ENCODE assay signal across 1 cellular context in the genomic region with DNA sequence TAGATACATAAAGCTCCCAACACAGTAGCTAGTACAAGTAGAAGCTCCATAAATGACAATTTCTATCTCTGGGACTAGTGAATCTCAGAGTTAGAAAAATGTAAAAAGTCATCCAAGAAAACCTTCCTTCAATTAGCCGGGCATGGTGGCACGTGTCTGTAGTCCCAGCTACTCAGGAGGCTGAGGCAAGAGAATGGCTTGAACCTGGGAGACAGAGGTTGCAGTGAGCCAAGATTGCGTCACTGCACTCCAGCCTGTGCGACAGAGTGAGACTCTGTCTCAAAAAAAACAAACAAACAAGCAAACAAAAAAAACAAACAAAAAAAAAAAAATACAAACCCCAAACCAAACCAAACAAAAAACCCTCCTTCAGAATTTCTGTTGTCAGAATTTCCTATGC.
TF ChIP-seq lines count a peak whose summit lies in the region.

No MANE protein-coding gene starts in this region.

TF ChIP-seq in A549, 52 proteins besides CTCF, POLR2A, EP300 and RAD21:
- peak; percentile 67 to 77; a peak in 3 of 4 replicates for TF ChIP-seq CEBPB (IDR thresholded peaks at IDR 0.05)
